ENCODE assay signal across 14 cellular contexts in the genomic region with DNA sequence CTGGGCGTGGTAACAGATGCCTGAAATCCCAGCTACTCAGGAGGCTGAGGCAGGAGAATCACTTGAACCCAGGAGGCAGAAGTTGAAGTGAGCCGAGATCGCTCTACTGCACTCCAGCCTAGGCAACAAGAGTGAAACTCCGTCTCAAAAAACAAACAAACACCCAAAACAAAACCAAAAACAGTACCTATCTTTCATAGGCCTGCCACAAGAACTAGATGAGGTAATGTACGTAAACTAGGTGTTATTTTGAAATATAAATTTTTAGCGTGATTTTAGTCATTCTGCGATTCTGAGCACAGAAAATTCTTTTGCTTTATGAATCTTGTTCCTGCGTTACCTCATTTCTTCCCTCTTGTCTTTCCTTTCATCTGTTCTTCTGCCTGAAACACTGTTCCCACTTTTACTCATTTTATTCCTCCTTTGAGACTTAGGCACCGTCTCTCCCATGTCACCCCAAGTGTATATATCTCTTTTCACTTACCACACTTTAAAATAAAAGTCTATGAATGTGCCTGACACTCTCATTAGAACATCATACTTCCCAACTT.
"Had no signal": no experiment of that assay in that cellular context is flagged by ENCODE, and none has a peak within 500 bp of the region (broad histone marks: within the 10 kb centered on the region; RNA-seq: fewer than 3 reads in every experiment).

No MANE protein-coding gene starts in this region.

- ATAC-seq: activated naive CD8-positive, alpha-beta T cell treated with anti-CD3 and anti-CD28 coated beads, Interleukin-2, amount 50 U/mL, for 24 hours; right cardiac atrium; stimulated activated naive CD8-positive, alpha-beta T cell treated with anti-CD3 and anti-CD28 coated beads, Interleukin-15, Interleukin-2, amounts not matched to agents 100 U/mL and 50 U/mL, for 24 hours had no signal

- DNase-seq: activated naive CD4-positive, alpha-beta T cell treated with anti-CD3 and anti-CD28 coated beads for 36 hours; activated naive CD8-positive, alpha-beta T cell treated with anti-CD3 and anti-CD28 coated beads, Interleukin-2, amount 50 U/mL, for 24 hours; aorta; cortex of kidney; effector CD4-positive, alpha-beta T cell; esophagus squamous epithelium; islet precursor cell; midbrain; right cardiac atrium; small intestine; stimulated activated CD4-positive, alpha-beta T cell treated with anti-CD3 and anti-CD28 coated beads, Interleukin-4, amount 100 ng/mL, for 4 hours; stimulated activated CD8-positive, alpha-beta memory T cell treated with anti-CD3 and anti-CD28 coated beads, Interleukin-4, amount 100 ng/mL, for 48 hours; stimulated activated naive CD8-positive, alpha-beta T cell treated with anti-CD3 and anti-CD28 coated beads, Interleukin-15, Interleukin-2, amounts not matched to agents 100 U/mL and 50 U/mL, for 24 hours; transverse colon had no signal
